8 cellular contexts compared by ENCODE assay signal in the genomic region with DNA sequence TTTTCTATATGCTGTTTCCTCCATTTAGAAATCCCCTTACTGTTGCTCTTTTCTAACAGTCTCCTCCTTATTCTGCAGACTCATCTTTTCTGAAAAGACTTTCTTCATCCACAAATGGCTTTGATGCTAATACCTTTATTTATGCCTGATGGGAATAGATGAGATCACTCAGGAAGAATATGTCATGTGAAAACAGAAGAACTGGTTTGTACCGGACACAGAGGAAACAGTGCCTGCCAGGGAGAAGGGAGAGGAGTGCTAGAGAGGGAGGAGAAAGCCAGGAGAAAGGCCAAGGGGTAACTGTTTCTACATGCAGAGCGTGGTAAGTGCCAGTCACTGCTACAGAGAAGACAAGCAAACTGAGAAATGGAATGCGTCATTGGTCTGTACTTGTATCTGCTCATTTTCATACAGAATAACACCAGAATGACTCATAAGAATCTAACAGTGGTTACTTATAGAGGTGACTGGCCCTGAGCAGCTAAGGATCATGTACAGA. TPM values are rescaled to one million over a fixed set of nuclear protein-coding genes. Genes with fewer than 3 reads are reported as not detected.
DNase-seq lines count a peak whose midpoint lies in the region; ATAC-seq, FAIRE-seq and TF ChIP-seq lines count a peak whose summit lies in the region.
"Had no signal": no experiment of that assay in that cellular context is flagged by ENCODE, and none has a peak within 500 bp of the region (broad histone marks: within the 10 kb centered on the region; RNA-seq: fewer than 3 reads in every experiment).

No MANE protein-coding gene starts in this region.

- DNase-seq in Karpas-422: no peak
- peak in 1 of 4 experiments; percentile 43 for DNase-seq in K562 (ENCODE audit: extremely low read depth in 1 of 4, low spot score in 3 of 4)
- DNase-seq in right lobe of liver: no peak
- peak; percentile 86 for DNase-seq in urothelium cell line (ENCODE audit: low spot score)
- no peak for DNase-seq in immature natural killer cell

- peaks cover 0 to 3% (median 3%) of the 10 kb centered on the region in 3 donors for H3K27me3 Mint-ChIP-seq in immature natural killer cell (ENCODE audit: low read depth in 3 of 3)

- H3K36me3 Mint-ChIP-seq in immature natural killer cell: no peaks in the 10 kb centered on the region

- H3K4me1 ChIP-seq in Karpas-422 (ENCODE audit: low read length) (peaks cover 9% of the 10 kb centered on the region), K562 (replicated peaks in 1 of 2; ENCODE audit: control insufficient read depth in 2 of 2, insufficient read depth in 2 of 2, low read length in 2 of 2) (0 out of 5 replicates have a peak, but pooled peaks cover 0 to 9% of the 10 kb centered on the region in 2 experiments), right lobe of liver (no peaks in the 10 kb centered on the region)

- peaks cover 0 to 1% (median 0%) of the 10 kb centered on the region in 6 donors for H3K9me3 Mint-ChIP-seq in immature natural killer cell
- H3K9me3 Mint-ChIP-seq: stimulated activated naive CD8-positive, alpha-beta T cell treated with anti-CD3 and anti-CD28 coated beads, Interleukin-15, Interleukin-2, amounts not matched to agents 100 ng/mL and 50 ng/mL, for 24 hours had no signal

- H3K4me3 ChIP-seq in Karpas-422 (ENCODE audit: low read length) (no peak overlapping the region), K562 (no peak overlapping the region), right lobe of liver (no peak overlapping the region)

- TF ChIP-seq EP300 in K562 (IDR thresholded peaks at IDR 0.05; ENCODE audit: low read length): no peak

- no TSS peak for BruUV-seq in K562 (replicated peaks; lab: Mats Ljungman, UMichigan)

- H3K9me1 ChIP-seq in K562 (ENCODE audit: control insufficient read depth, insufficient read depth, low read length): no peaks in the 10 kb centered on the region

- H2AFZ ChIP-seq in Karpas-422 (ENCODE audit: low read length): no peak overlapping the region
- peak overlapping the region; percentile 60 for H2AFZ ChIP-seq in K562 (ENCODE audit: low read depth, low read length)

- TF ChIP-seq RAD21 in K562 (CRISPR knock-in tag; conservative IDR thresholded peaks at IDR 0.05 in 1 of 2, IDR thresholded peaks at IDR 0.05 in 1 of 2): no peak; a peak in 1 of 4 replicates

- H3K4me3 Mint-ChIP-seq in immature natural killer cell: no peak overlapping the region
- H3K4me3 Mint-ChIP-seq: stimulated activated naive CD8-positive, alpha-beta T cell treated with anti-CD3 and anti-CD28 coated beads, Interleukin-15, Interleukin-2, amounts not matched to agents 100 ng/mL and 50 ng/mL, for 24 hours had no signal

- in situ Hi-C loops in K562 (cut with MboI): no loop called here

- H3K27ac Mint-ChIP-seq in immature natural killer cell: no peak overlapping the region
- H3K27ac Mint-ChIP-seq: stimulated activated naive CD8-positive, alpha-beta T cell treated with anti-CD3 and anti-CD28 coated beads, Interleukin-15, Interleukin-2, amounts not matched to agents 100 ng/mL and 50 ng/mL, for 24 hours had no signal

- no peak for TF ChIP-seq CTCF in K562 (IDR thresholded peaks at IDR 0.05 in 2 of 3, conservative IDR thresholded peaks at IDR 0.05 in 1 of 3; ENCODE audit: insufficient read depth in 2 of 3, low read depth in 1 of 3, low read length in 3 of 3)
- no peak for TF ChIP-seq CTCF in right lobe of liver (IDR thresholded peaks at IDR 0.05)

- H3K79me2 ChIP-seq in Karpas-422 (ENCODE audit: low read length) (no peaks in the 10 kb centered on the region), K562 (ENCODE audit: control insufficient read depth, insufficient read depth, low read length) (no peaks in the 10 kb centered on the region)

- TF ChIP-seq POLR2A in K562 (conservative IDR thresholded peaks at IDR 0.05) (no peak), right lobe of liver (IDR thresholded peaks at IDR 0.05) (no peak)

- H3K27ac ChIP-seq in Karpas-422 (ENCODE audit: low read length): no peak overlapping the region
- peak overlapping the region; percentile 13; the same call in 2 of the 3 replicates for H3K27ac ChIP-seq in K562 (ENCODE audit: extremely low read depth, low read depth, low read length)
- no peak overlapping the region for H3K27ac ChIP-seq in right lobe of liver

- no peaks in the 10 kb centered on the region for H3K36me3 ChIP-seq in Karpas-422 (ENCODE audit: insufficient read depth, low read length)
- no peaks in the 10 kb centered on the region for H3K36me3 ChIP-seq in K562 (ENCODE audit: control insufficient read depth, insufficient read depth, low read length)
- H3K36me3 ChIP-seq in right lobe of liver: no peaks in the 10 kb centered on the region

- WGBS in K562 (ENCODE audit: insufficient coverage, low coverage, missing lambda C conversion rate): 9% methylated on average over 3 of the region's 3 CpGs
- WGBS in right lobe of liver (ENCODE audit: insufficient coverage, low coverage, low lambda C conversion rate, missing lambda C conversion rate): 36% methylated on average over 3 of the region's 3 CpGs

- no peaks in the 10 kb centered on the region for H3K27me3 ChIP-seq in Karpas-422 (ENCODE audit: low read length)
- H3K27me3 ChIP-seq in K562 (ENCODE audit: control insufficient read depth in 2 of 2, insufficient read depth in 2 of 2, low read length in 2 of 2): no peaks in the 10 kb centered on the region
- no peaks in the 10 kb centered on the region for H3K27me3 ChIP-seq in right lobe of liver

- POLR2A ChIA-PET in K562 (lab: Yijun Ruan, JAX): no interaction called here

- intact Hi-C loops in K562 (cut with micrococcal nuclease): no loop called here
- intact Hi-C loops in right lobe of liver (cut with DNase I): no loop called here

- H3K9me3 ChIP-seq in Karpas-422 (ENCODE audit: low read length): no peaks in the 10 kb centered on the region
- H3K9me3 ChIP-seq in K562 (replicated peaks; ENCODE audit: control insufficient read depth, insufficient read depth, low read depth, low read length): no peaks in the 10 kb centered on the region
- no peaks in the 10 kb centered on the region for H3K9me3 ChIP-seq in right lobe of liver

- H3K9ac ChIP-seq in Karpas-422 (ENCODE audit: low read length): no peak overlapping the region
- no peak overlapping the region for H3K9ac ChIP-seq in K562 (ENCODE audit: insufficient read depth in 1 of 2, low read depth in 2 of 2, low read length in 2 of 2)

- FAIRE-seq in K562 (lab: Jason Lieb, UNC) (no peak), urothelium cell line (lab: Jason Lieb, UNC) (peak; percentile 67)

- H3K4me1 Mint-ChIP-seq in immature natural killer cell: no peaks in the 10 kb centered on the region

- H3K4me2 ChIP-seq in Karpas-422 (ENCODE audit: low read depth, low read length, poor library complexity, severe bottlenecking) (peak overlapping the region; percentile 2), K562 (ENCODE audit: insufficient read depth, low read length) (peak overlapping the region; percentile 15; the same call in 1 of the 2 replicates)

- H4K20me1 ChIP-seq in Karpas-422 (ENCODE audit: insufficient read depth, low read depth, low read length) (no peaks in the 10 kb centered on the region), K562 (replicated peaks; ENCODE audit: control insufficient read depth, insufficient read depth, low read length) (no peaks in the 10 kb centered on the region)

- peak; percentile 100 for ATAC-seq in GM18502 (IDR thresholded peaks at IDR 0.05; ENCODE audit: poor library complexity, unreplicated experiment)
- ATAC-seq in GM21786 (IDR thresholded peaks at IDR 0.05; ENCODE audit: unreplicated experiment): peak; percentile 100
- ATAC-seq in K562: peak; percentile 57
- ATAC-seq in right lobe of liver: peak; percentile 52 to 94 (median 75)

- no peaks in the 10 kb centered on the region for H3K9me2 ChIP-seq in Karpas-422 (replicated peaks; ENCODE audit: insufficient read depth, low read length)

- CTCF ChIA-PET in K562 (lab: Yijun Ruan, JAX; ENCODE audit: low intra/inter-chr PET ratio): no interaction called here

TF ChIP-seq in K562, 482 proteins besides CTCF, POLR2A, EP300 and RAD21 (continues in another document):
- TF ChIP-seq, protein P1, sequence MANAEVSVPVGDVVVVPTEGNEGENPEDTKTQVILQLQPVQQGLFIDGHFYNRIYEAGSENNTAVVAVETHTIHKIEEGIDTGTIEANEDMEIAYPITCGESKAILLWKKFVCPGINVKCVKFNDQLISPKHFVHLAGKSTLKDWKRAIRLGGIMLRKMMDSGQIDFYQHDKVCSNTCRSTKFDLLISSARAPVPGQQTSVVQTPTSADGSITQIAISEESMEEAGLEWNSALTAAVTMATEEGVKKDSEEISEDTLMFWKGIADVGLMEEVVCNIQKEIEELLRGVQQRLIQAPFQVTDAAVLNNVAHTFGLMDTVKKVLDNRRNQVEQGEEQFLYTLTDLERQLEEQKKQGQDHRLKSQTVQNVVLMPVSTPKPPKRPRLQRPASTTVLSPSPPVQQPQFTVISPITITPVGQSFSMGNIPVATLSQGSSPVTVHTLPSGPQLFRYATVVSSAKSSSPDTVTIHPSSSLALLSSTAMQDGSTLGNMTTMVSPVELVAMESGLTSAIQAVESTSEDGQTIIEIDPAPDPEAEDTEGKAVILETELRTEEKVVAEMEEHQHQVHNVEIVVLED (CRISPR knock-in tag; IDR thresholded peaks at IDR 0.05): no peak

RNA-seq across cellular contexts. Expression of gene PJA2, which starts 45.9 kb away (rescaled TPM):
- total RNA-seq in Karpas-422 (2014; rRNA removed; shearing (Covaris generic); ENCODE audit: low replicate concordance): 29.8 and 50.1 TPM in 2 replicates
- total RNA-seq in K562 (2011; cell fraction: chromatin; rRNA removed; ENCODE audit: low replicate concordance): 17.3 and 73.8 TPM in 2 replicates
- 9.3 and 12.9 TPM in 2 replicates for total RNA-seq in K562 (2011; cell fraction: nucleolus; rRNA removed)
- total RNA-seq in K562 (2011; cell fraction: nucleoplasm; rRNA removed): 29.8 and 44.4 TPM in 2 replicates
- 25.1 and 26.4 TPM in 2 replicates for total RNA-seq in K562 (2014; rRNA removed)
- 56.7 and 63.5 TPM in 2 replicates for total RNA-seq in K562 (2014; rRNA removed; fragmentation: Illumina TruSeq; extraction: Trizol)
- total RNA-seq in K562 (2015; rRNA removed; fragmentation: Illumina TruSeq; extraction: Trizol): 48.8 and 52.1 TPM in 2 replicates
- 43.1 and 43.7 TPM in 2 replicates for total RNA-seq in K562 (2021)
- 69.6 and 82.1 TPM in 2 replicates for polyA plus RNA-seq in K562 (2011; rRNA removed)
- polyA plus RNA-seq in K562 (2011; cell fraction: cytosol; rRNA removed): 16.4 and 39.3 TPM in 2 replicates
- polyA plus RNA-seq in K562 (2011; cell fraction: nucleus; rRNA removed): 14.9 and 24.4 TPM in 2 replicates
- 44.5 and 46.7 TPM in 2 replicates for polyA plus RNA-seq in K562 (2012)
- 50.2 and 53.2 TPM in 2 replicates for polyA plus RNA-seq in K562 (2014; fragmentation: Illumina TruSeq; extraction: Trizol)
- 10 to 100 TPM; 31.2 to 50.1 TPM for polyA plus RNA-seq in K562 (2014; fragmentation: Nextera tagmentation; extraction: Ambion mirVana)
- 33.9 TPM in 2 replicates for polyA plus RNA-seq in K562 (2014; rRNA removed)
- polyA minus RNA-seq in K562 (2011; rRNA and poly(A)+ RNA removed): 150 and 167 TPM in 2 replicates
- 39.3 and 47.3 TPM in 2 replicates for polyA minus RNA-seq in K562 (2011; cell fraction: cytosol; rRNA and poly(A)+ RNA removed)
- 21.4 and 44.0 TPM in 2 replicates for polyA minus RNA-seq in K562 (2011; cell fraction: nucleus; rRNA and poly(A)+ RNA removed)
- total RNA-seq in right lobe of liver: 10 to 100 TPM; 34.2 to 47.3 (median 40.8) TPM
- polyA plus RNA-seq in immature natural killer cell: 10 to 100 TPM; 54.1 to 84.0 (median 73.1) TPM
